13 cellular contexts compared by ENCODE assay signal in the genomic region with DNA sequence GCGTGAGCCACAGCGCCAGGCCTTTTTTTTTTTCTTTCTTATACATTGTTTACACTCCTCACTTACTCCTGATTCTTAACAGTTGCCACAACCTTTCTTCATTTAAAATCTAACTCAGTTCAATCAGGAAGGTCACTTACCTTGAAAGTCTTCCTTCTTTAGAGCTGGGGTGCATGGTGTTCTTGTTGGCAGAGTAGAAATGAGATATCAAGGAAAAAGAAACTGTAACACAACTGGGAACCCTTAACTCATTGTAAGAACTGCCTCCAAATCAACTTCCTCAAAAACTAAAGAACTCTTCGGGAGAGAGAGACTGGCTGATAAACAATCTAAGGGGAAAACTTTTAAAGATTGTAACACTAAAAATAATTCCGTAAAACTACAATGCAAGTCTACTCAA. TPM values are rescaled to one million over a fixed set of nuclear protein-coding genes. Genes with fewer than 3 reads are reported as not detected.
DNase-seq lines count a peak whose midpoint lies in the region; ATAC-seq and TF ChIP-seq lines count a peak whose summit lies in the region.
"Had no signal": no experiment of that assay in that cellular context is flagged by ENCODE, and none has a peak within 500 bp of the region (broad histone marks: within the 10 kb centered on the region; RNA-seq: fewer than 3 reads in every experiment).

No MANE protein-coding gene starts in this region.

- H3K27me3 ChIP-seq in CD4-positive, alpha-beta T cell (ENCODE audit: control insufficient read depth, insufficient read depth, low read length): no peaks in the 10 kb centered on the region
- H3K27me3 ChIP-seq in osteoblast (ENCODE audit: insufficient read depth, low read length): no peaks in the 10 kb centered on the region
- no peaks in the 10 kb centered on the region for H3K27me3 ChIP-seq in spleen (replicated peaks in 1 of 7)
- no peaks in the 10 kb centered on the region for H3K27me3 ChIP-seq in foreskin keratinocyte
- H3K27me3 ChIP-seq: gastroesophageal sphincter had no signal

- no peak for TF ChIP-seq POLR2A in spleen (IDR thresholded peaks at IDR 0.05)

- no peaks in the 10 kb centered on the region for H3K9me3 Mint-ChIP-seq in CD4-positive, alpha-beta T cell
- no peaks in the 10 kb centered on the region for H3K9me3 Mint-ChIP-seq in HFFc6
- H3K9me3 Mint-ChIP-seq: activated CD4-positive, alpha-beta T cell treated with anti-CD3 and anti-CD28 coated beads, Interleukin-2, amount 10 ng/mL, durations not matched to agents 7 days and 5 days had no signal

- peaks cover 27% of the 10 kb centered on the region for H3K79me2 ChIP-seq in osteoblast (ENCODE audit: insufficient read depth, low read length)

- CTCF ChIA-PET in CD4-positive, alpha-beta T cell (lab: Charles Lee): no interaction called here

- POLR2A ChIA-PET in CD4-positive, alpha-beta T cell (lab: Charles Lee): interaction anchor here (1.4 to 2.0 kb wide), 2 partner anchors 55 to 543 kb away, joined by 4 to 7 read pairs; partner anchors contain the start of gene TASOR

- no peak overlapping the region for H3K4me3 ChIP-seq in osteoblast (ENCODE audit: insufficient read depth, low read length)
- H3K4me3 ChIP-seq in spleen: no peak overlapping the region

- H3K36me3 Mint-ChIP-seq in CD4-positive, alpha-beta T cell (ENCODE audit: low read depth): peaks cover 10% of the 10 kb centered on the region
- no peaks in the 10 kb centered on the region for H3K36me3 Mint-ChIP-seq in HFFc6 (ENCODE audit: low read depth)

- ATAC-seq in CD4-positive, alpha-beta T cell (ENCODE audit: poor library complexity): no peak
- no peak for ATAC-seq in foreskin keratinocyte
- ATAC-seq: gastroesophageal sphincter had no signal

- H2AFZ ChIP-seq in osteoblast (ENCODE audit: low read length): peak overlapping the region; percentile 6

- intact Hi-C loops in CD4-positive, alpha-beta T cell (cut with DNase I, micrococcal nuclease): loop anchor here (5.0 to 10.0 kb wide), 6 partner anchors 331 to 1269 kb away; partner anchors contain the start of genes CCDC66 (in 1 of the 2), DENND6A (in 1 of the 2), KCTD6 (in 1 of the 2) and PDE12 (in 1 of the 2)
- intact Hi-C loops in spleen (cut with DNase I; ENCODE audit: low total_unique reads): no loop called here

- H4K20me1 ChIP-seq in osteoblast (ENCODE audit: insufficient read depth, low read length): peaks cover 16% of the 10 kb centered on the region

- no peak overlapping the region for H3K27ac ChIP-seq in CD4-positive, alpha-beta T cell (ENCODE audit: low read depth, low read length)
- H3K27ac ChIP-seq in VCaP (peak overlapping the region; percentile 97), osteoblast (ENCODE audit: low read depth, low read length) (no peak overlapping the region), spleen (peak overlapping the region in 2 of 8 donors; percentile 7 to 92), caudate nucleus (ENCODE audit: low read depth, low read length) (no peak overlapping the region), foreskin keratinocyte (no peak overlapping the region)

- H3K4me1 ChIP-seq in osteoblast (ENCODE audit: insufficient read depth, low read length): peaks cover 31% of the 10 kb centered on the region
- H3K4me1 ChIP-seq in spleen: peaks cover 12 to 54% (median 35%) of the 10 kb centered on the region in 6 donors
- peaks cover 5% of the 10 kb centered on the region for H3K4me1 ChIP-seq in foreskin keratinocyte

- DNase-seq in CD4-positive, alpha-beta T cell: no peak
- no peak for DNase-seq in HFFc6
- DNase-seq in osteoblast (ENCODE audit: insufficient read length, low spot score, missing footprints): peak; percentile 11
- DNase-seq in spleen: no peak
- DNase-seq in caudate nucleus (lab: John Stamatoyannopoulos, UW): no peak
- DNase-seq in foreskin keratinocyte: no peak
- DNase-seq: activated CD4-positive, alpha-beta T cell treated with anti-CD3 and anti-CD28 coated beads, Interleukin-2, amount 10 ng/mL, durations not matched to agents 7 days and 5 days; IMR-90; kidney; NCI-H2029; NCI-H774 had no signal

- 49 to 66% (median 64%) methylated on average over 4 of the region's 4 CpGs for WGBS in spleen, 5 donors

- H3K27ac Mint-ChIP-seq in CD4-positive, alpha-beta T cell: no peak overlapping the region
- H3K27ac Mint-ChIP-seq in HFFc6: no peak overlapping the region
- H3K27ac Mint-ChIP-seq: activated CD4-positive, alpha-beta T cell treated with anti-CD3 and anti-CD28 coated beads, Interleukin-2, amount 10 ng/mL, durations not matched to agents 7 days and 5 days had no signal

- H3K9me3 ChIP-seq in CD4-positive, alpha-beta T cell (ENCODE audit: control insufficient read depth, low read length): no peaks in the 10 kb centered on the region
- H3K9me3 ChIP-seq in osteoblast (ENCODE audit: low read depth, low read length) (no peaks in the 10 kb centered on the region), spleen (no peaks in the 10 kb centered on the region)
- H3K9me3 ChIP-seq: gastroesophageal sphincter had no signal

- H3K36me3 ChIP-seq in osteoblast (ENCODE audit: insufficient read depth, low read length) (no peaks in the 10 kb centered on the region), spleen (no peaks in the 10 kb centered on the region)
- H3K36me3 ChIP-seq: gastroesophageal sphincter had no signal

- H3K4me1 Mint-ChIP-seq in CD4-positive, alpha-beta T cell (ENCODE audit: low read depth): peaks cover 30% of the 10 kb centered on the region
- H3K4me1 Mint-ChIP-seq in HFFc6 (ENCODE audit: low read depth): peaks cover 46% of the 10 kb centered on the region

- H3K4me3 Mint-ChIP-seq in CD4-positive, alpha-beta T cell: peak overlapping the region; percentile 74
- 0 out of 2 replicates have a peak overlapping the region, but pooled peaks have one; percentile 13 for H3K4me3 Mint-ChIP-seq in HFFc6

- no peak overlapping the region for H3K4me2 ChIP-seq in osteoblast (ENCODE audit: insufficient read depth, low read length)

- no peak for TF ChIP-seq CTCF in CD4-positive, alpha-beta T cell (IDR thresholded peaks at IDR 0.05)
- TF ChIP-seq CTCF in HFFc6 (IDR thresholded peaks at IDR 0.05) (no peak), VCaP (conservative IDR thresholded peaks at IDR 0.05) (no peak), osteoblast (IDR thresholded peaks at IDR 0.05; ENCODE audit: extremely low read depth, low read depth, low read length) (no peak), spleen (IDR thresholded peaks at IDR 0.05 in 8 of 11, conservative IDR thresholded peaks at IDR 0.05 in 3 of 11) (no peak), foreskin keratinocyte (conservative IDR thresholded peaks at IDR 0.05) (no peak)

- H3K27me3 Mint-ChIP-seq in CD4-positive, alpha-beta T cell: no peaks in the 10 kb centered on the region
- H3K27me3 Mint-ChIP-seq in HFFc6 (ENCODE audit: insufficient read depth): no peaks in the 10 kb centered on the region

RNA-seq across cellular contexts. Expression of gene APPL1, which starts 1.4 kb away (rescaled TPM):
- 10 to 100 TPM; 21.3 to 22.9 TPM for total RNA-seq in CD4-positive, alpha-beta T cell
- total RNA-seq in HFFc6 (2021; fragmentation: NEBNext Ultra II Directional; extraction: Animal tissue kit (Norgen Biotek cat#: 25700)): 10 to 100 TPM; 17.3 to 25.2 (median 24.0) TPM
- total RNA-seq in osteoblast: 53.6 and 63.9 TPM in 2 replicates
- total RNA-seq in spleen: 10 to 100 TPM; 40.4 to 49.5 (median 42.6) TPM
- polyA plus RNA-seq in spleen: 10 to 100 TPM; 10.0 to 14.8 (median 12.7) TPM
- total RNA-seq in foreskin keratinocyte: 25.4 and 29.1 TPM in 2 replicates
- polyA plus RNA-seq in foreskin keratinocyte: 5.3 and 7.0 TPM in 2 replicates

RNA-seq across cellular contexts. Expression of gene HESX1, which starts 26.4 kb away (rescaled TPM):
- total RNA-seq in CD4-positive, alpha-beta T cell: under 1 TPM in 1 of 2 experiments, not detected in 1; 0.39 TPM
- total RNA-seq in HFFc6 (2021; fragmentation: NEBNext Ultra II Directional; extraction: Animal tissue kit (Norgen Biotek cat#: 25700)): under 1 TPM in 1 of 6 experiments, not detected in 5; 0.18 TPM
- 0.29 and 0.72 TPM in 2 replicates for total RNA-seq in osteoblast
- 1 to 10 TPM in 4 of 7 donors, under 1 TPM in 1, not detected in 2; 0.70 to 1.8 (median 1.3) TPM for total RNA-seq in spleen
- polyA plus RNA-seq in spleen: 1 to 10 TPM; 2.4 to 3.4 (median 3.2) TPM
- 0.25 TPM in 1 of 2 replicates, not detected in the other for total RNA-seq in foreskin keratinocyte
- 0.17 and 0.26 TPM in 2 replicates for polyA plus RNA-seq in foreskin keratinocyte
- total RNA-seq: gastroesophageal sphincter had no signal
